19 cellular contexts compared by ENCODE assay signal in genomic region chr3:54817628-54818027, GRCh38.
DNase-seq lines count a peak whose midpoint lies in the region; ATAC-seq, FAIRE-seq and TF ChIP-seq lines count a peak whose summit lies in the region.
"Had no signal": no experiment of that assay in that cellular context is flagged by ENCODE, and none has a peak within 500 bp of the region (broad histone marks: within the 10 kb centered on the region; RNA-seq: fewer than 3 reads in every experiment).

No MANE protein-coding gene starts in this region.

- no peak overlapping the region for H2AFZ ChIP-seq in GM23248

- H3K9me2 ChIP-seq in GM23248 (ENCODE audit: insufficient read depth): no peaks in the 10 kb centered on the region

- H3K4me1 ChIP-seq in GM23248 (ENCODE audit: insufficient read depth) (0 out of 2 replicates have a peak, but pooled peaks cover 5% of the 10 kb centered on the region), left lung (no peaks in the 10 kb centered on the region), vagina (no peaks in the 10 kb centered on the region)
- H3K4me1 ChIP-seq: Caco-2 had no signal

- DNase-seq in AG09309 (ENCODE audit: low read depth): peak; percentile 27
- peak; percentile 9 for DNase-seq in GM23248
- DNase-seq in bronchial epithelial cell (ENCODE audit: low read depth): peak; percentile 67
- no peak for DNase-seq in left lung
- DNase-seq in iPS-NIHi7 (ENCODE audit: extremely low spot score): no peak
- DNase-seq in vagina (ENCODE audit: extremely low spot score in 2 of 2): no peak
- no peak for DNase-seq in stimulated activated CD4-positive, alpha-beta T cell treated with anti-CD3 and anti-CD28 coated beads, Interleukin-4, amount 100 ng/mL, for 24 hours
- DNase-seq in NCI-H146 (lab: John Stamatoyannopoulos, UW): no peak
- DNase-seq: activated CD4-positive, alpha-beta T cell treated with anti-CD3 and anti-CD28 coated beads for 48 hours; AML-193; Caco-2; endodermal cell; hippocampal formation; islet precursor cell; NCI-H2227 treated with DMSO at 0.1 percent for 48 hours; SHP77; substantia nigra; T-helper 1 cell had no signal

- peak; percentile 72 for ATAC-seq in left lung

- no peaks in the 10 kb centered on the region for H4K20me1 ChIP-seq in GM23248 (ENCODE audit: insufficient read depth)

- in situ Hi-C loops in GM23248 (cut with MboI): no loop called here

- H3K4me3 ChIP-seq in AG09309 (ENCODE audit: control insufficient read depth, low read depth, low read length) (no peak overlapping the region), GM23248 (no peak overlapping the region), bronchial epithelial cell (ENCODE audit: low read depth, low read length) (no peak overlapping the region), left lung (no peak overlapping the region), vagina (no peak overlapping the region)

- H3K27me3 ChIP-seq in GM23248 (replicated peaks; ENCODE audit: insufficient read depth) (peaks cover 7% of the 10 kb centered on the region), bronchial epithelial cell (ENCODE audit: control insufficient read depth, insufficient read depth, low read length) (no peaks in the 10 kb centered on the region), left lung (no peaks in the 10 kb centered on the region), vagina (no peaks in the 10 kb centered on the region)

- no peaks in the 10 kb centered on the region for H3K9me3 ChIP-seq in GM23248 (ENCODE audit: low read depth)
- H3K9me3 ChIP-seq in left lung: no peaks in the 10 kb centered on the region
- no peaks in the 10 kb centered on the region for H3K9me3 ChIP-seq in vagina
- H3K9me3 ChIP-seq: Caco-2 had no signal

- no peaks in the 10 kb centered on the region for H3K79me2 ChIP-seq in GM23248 (ENCODE audit: insufficient read depth)

- WGBS in GM23248 (ENCODE audit: low coverage in 1 of 2, low lambda C conversion rate in 2 of 2, missing lambda C conversion rate in 2 of 2), 2 experiments: 33 to 53% methylated on average over 1 of the region's 1 CpG

- no peak for TF ChIP-seq CTCF in AG09309 (IDR thresholded peaks at IDR 0.05; ENCODE audit: control insufficient read depth, insufficient read depth, low read depth, low read length, missing control alignments)
- TF ChIP-seq CTCF in bronchial epithelial cell (IDR thresholded peaks at IDR 0.05; ENCODE audit: insufficient read depth, low read length, severe bottlenecking): no peak
- no peak for TF ChIP-seq CTCF in left lung (IDR thresholded peaks at IDR 0.05)
- no peak for TF ChIP-seq CTCF in vagina (IDR thresholded peaks at IDR 0.05)

- TF ChIP-seq POLR2A in vagina (IDR thresholded peaks at IDR 0.05): no peak

- H3K27ac ChIP-seq in GM23248 (no peak overlapping the region), left lung (no peak overlapping the region), vagina (no peak overlapping the region)

- H3F3A ChIP-seq in GM23248 (ENCODE audit: insufficient read depth): no peaks in the 10 kb centered on the region

- intact Hi-C loops in left lung (cut with DNase I) (no loop called here), vagina (cut with DNase I) (no loop called here)

- FAIRE-seq in bronchial epithelial cell (lab: Jason Lieb, UNC): no peak
- FAIRE-seq: urothelium cell line had no signal

- no peaks in the 10 kb centered on the region for H3K36me3 ChIP-seq in GM23248 (ENCODE audit: low read depth)
- H3K36me3 ChIP-seq in bronchial epithelial cell (ENCODE audit: control insufficient read depth, insufficient read depth, low read length): no peaks in the 10 kb centered on the region
- H3K36me3 ChIP-seq in left lung: no peaks in the 10 kb centered on the region
- no peaks in the 10 kb centered on the region for H3K36me3 ChIP-seq in vagina

- H3K4me2 ChIP-seq in GM23248 (ENCODE audit: unreplicated experiment): no peak overlapping the region

- H3K9ac ChIP-seq in GM23248: no peak overlapping the region

Comparison
In these comparisons a context has a peak if more than half of its experiments do, and no peak if none do; other contexts are left out.
1. DNase-seq: peak in AG09309 (single experiment), GM23248 (single experiment) and bronchial epithelial cell (single experiment); none in left lung (0 of 2), iPS-NIHi7 (single experiment), vagina (0 of 2), stimulated activated CD4-positive, alpha-beta T cell treated with anti-CD3 and anti-CD28 coated beads, Interleukin-4, amount 100 ng/mL, for 24 hours (single experiment) and NCI-H146 (single experiment).